23 cellular contexts compared by ENCODE assay signal in genomic region chr10:132939378-132939955, GRCh38. TPM values are rescaled to one million over a fixed set of nuclear protein-coding genes. Genes with fewer than 3 reads are reported as not detected.
DNase-seq lines count a peak whose midpoint lies in the region; ATAC-seq, FAIRE-seq and TF ChIP-seq lines count a peak whose summit lies in the region.
"Had no signal": no experiment of that assay in that cellular context is flagged by ENCODE, and none has a peak within 500 bp of the region (broad histone marks: within the 10 kb centered on the region; RNA-seq: fewer than 3 reads in every experiment).

No MANE protein-coding gene starts in this region.

- no peak overlapping the region for H3K4me2 ChIP-seq in osteoblast (ENCODE audit: insufficient read depth, low read length)

- DNase-seq in left ventricle myocardium superior, result peak; percentile 20
- DNase-seq in cardiac septum (ENCODE audit: low spot score), result no peak
- peak; percentile 69 for DNase-seq in kidney
- DNase-seq in osteoblast (ENCODE audit: insufficient read length, low spot score, missing footprints), result peak; percentile 41
- DNase-seq in HAP-1 (ENCODE audit: low spot score in 2 of 2), result no peak
- DNase-seq in substantia nigra (lab: John Stamatoyannopoulos, UW), result no peak
- DNase-seq in SKM-1 (lab: John Stamatoyannopoulos, UW; ENCODE audit: unreplicated experiment), result no peak
- DNase-seq: CD8-positive, alpha-beta memory T cell; DMS 273 treated with DMSO at 0.1 percent for 48 hours; DMS79; NCI-H1048; NCI-H1694; NCI-H2029 treated with DMSO at 0.1 percent for 48 hours; NCI-H446 treated with DMSO at 0.1 percent for 48 hours; NK-92 treated with Interleukin-12 subunit alpha and Interleukin-12 subunit beta, amount 100 ng/mL, for 24 hours; Peyer's patch; SIG-M5 had no signal

- ATAC-seq in left ventricle myocardium superior (no peak), HG03159 (IDR thresholded peaks at IDR 0.05; ENCODE audit: unreplicated experiment) (no peak)

- in situ Hi-C loops in HAP-1 (cut with MboI; ENCODE audit: low sequenced_read_pairs), result no loop called here

- TF ChIP-seq CTCF in kidney (IDR thresholded peaks at IDR 0.05; ENCODE audit: borderline replicate concordance, extremely low read depth, insufficient read depth) (no peak), osteoblast (IDR thresholded peaks at IDR 0.05; ENCODE audit: extremely low read depth, low read depth, low read length) (no peak)

- no peaks in the 10 kb centered on the region for H4K20me1 ChIP-seq in osteoblast (ENCODE audit: insufficient read depth, low read length)

- intact Hi-C loops in left ventricle myocardium superior (cut with micrococcal nuclease), result no loop called here
- intact Hi-C loops in cardiac septum (cut with DNase I), result no loop called here
- intact Hi-C loops in kidney (cut with DNase I), result no loop called here

- H3K4me3 ChIP-seq in kidney (ENCODE audit: low read length in 2 of 2) (no peak overlapping the region), osteoblast (ENCODE audit: insufficient read depth, low read length) (no peak overlapping the region), HAP-1 (no peak overlapping the region)
- H3K4me3 ChIP-seq: GM12878, Peyer's patch, SK-N-MC had no signal

- H3K27ac ChIP-seq in kidney (ENCODE audit: low read depth in 2 of 2, low read length in 2 of 2) (no peak overlapping the region), osteoblast (ENCODE audit: low read depth, low read length) (no peak overlapping the region), substantia nigra (ENCODE audit: low read depth, low read length, poor library complexity, severe bottlenecking) (no peak overlapping the region)
- H3K27ac ChIP-seq: Peyer's patch, SK-N-MC had no signal

- no peak for FAIRE-seq in kidney (lab: Jason Lieb, UNC)
- FAIRE-seq: A204.1, GM12878 had no signal

- no peaks in the 10 kb centered on the region for H3K79me2 ChIP-seq in osteoblast (ENCODE audit: insufficient read depth, low read length)

- H3K36me3 ChIP-seq in kidney (ENCODE audit: control insufficient read depth in 1 of 2, insufficient read depth in 2 of 2, low read length in 2 of 2) (no peaks in the 10 kb centered on the region), osteoblast (ENCODE audit: insufficient read depth, low read length) (no peaks in the 10 kb centered on the region), HAP-1 (replicated peaks) (no peaks in the 10 kb centered on the region)
- H3K36me3 ChIP-seq: Peyer's patch had no signal

- H3K4me1 ChIP-seq in kidney (ENCODE audit: control insufficient read depth in 1 of 2, insufficient read depth in 1 of 2, low read depth in 1 of 2, low read length in 2 of 2), result peaks cover 0 to 3% of the 10 kb centered on the region in 2 donors
- H3K4me1 ChIP-seq in osteoblast (ENCODE audit: insufficient read depth, low read length), result no peaks in the 10 kb centered on the region
- H3K4me1 ChIP-seq in HAP-1, result no peaks in the 10 kb centered on the region

- H2AFZ ChIP-seq in osteoblast (ENCODE audit: low read length), result no peak overlapping the region

- H3K9ac ChIP-seq in kidney (ENCODE audit: low read length in 2 of 2), result no peak overlapping the region

- no peaks in the 10 kb centered on the region for H3K9me3 ChIP-seq in kidney (ENCODE audit: control insufficient read depth in 1 of 2, low read length in 2 of 2)
- no peaks in the 10 kb centered on the region for H3K9me3 ChIP-seq in osteoblast (ENCODE audit: low read depth, low read length)
- H3K9me3 ChIP-seq in HAP-1, result no peaks in the 10 kb centered on the region
- H3K9me3 ChIP-seq: Peyer's patch had no signal

- peaks cover 8% of the 10 kb centered on the region for H3K27me3 ChIP-seq in osteoblast (ENCODE audit: insufficient read depth, low read length)
- H3K27me3 ChIP-seq in HAP-1 (ENCODE audit: low read depth), result no peaks in the 10 kb centered on the region

RNA-seq across cellular contexts. Expression of gene CFAP46, which starts 2.9 kb away (rescaled TPM):
- 1.5 TPM for total RNA-seq in left ventricle myocardium superior
- total RNA-seq in cardiac septum, result 0.94 TPM
- 8.3 TPM for total RNA-seq in kidney
- 3.8 TPM for polyA plus RNA-seq in kidney (ENCODE audit: insufficient read depth, low read depth, low replicate concordance)
- total RNA-seq in osteoblast, result under 0.01 and 0.29 TPM in 2 replicates
- total RNA-seq: GM12878, OCI-LY7, Peyer's patch had no signal
- polyA plus RNA-seq: CD14-positive monocyte; CD8-positive, alpha-beta memory T cell had no signal

Comparison
In these comparisons a context has a peak if more than half of its experiments do, and no peak if none do; other contexts are left out.
1. DNase-seq: peak in left ventricle myocardium superior (single experiment), kidney (single experiment) and osteoblast (single experiment); none in cardiac septum (single experiment), HAP-1 (0 of 2), substantia nigra (0 of 49) and SKM-1 (single experiment).